9 cellular contexts compared by ENCODE assay signal in genomic region chr6:11229267-11230043, GRCh38. TPM values are rescaled to one million over a fixed set of nuclear protein-coding genes. Genes with fewer than 3 reads are reported as not detected.
A peak's percentile ranks its signal among the peaks of the same experiment; 100 is the strongest.
DNase-seq lines count a peak whose midpoint lies in the region; ATAC-seq and TF ChIP-seq lines count a peak whose summit lies in the region.
"Had no signal": no experiment of that assay in that cellular context is flagged by ENCODE, and none has a peak within 500 bp of the region (broad histone marks: within the 10 kb centered on the region; RNA-seq: fewer than 3 reads in every experiment).

No MANE protein-coding gene starts in this region.

- H3K36me3 Mint-ChIP-seq in CD8-positive, alpha-beta memory T cell, result peaks cover 0 to 8% (median 4%) of the 10 kb centered on the region in 3 donors
- H3K36me3 Mint-ChIP-seq in T-helper 17 cell (ENCODE audit: low read depth), result peaks cover 5% of the 10 kb centered on the region
- no peaks in the 10 kb centered on the region for H3K36me3 Mint-ChIP-seq in osteocyte (ENCODE audit: unreplicated experiment)

- TF ChIP-seq CTCF in fibroblast of pulmonary artery (IDR thresholded peaks at IDR 0.05; ENCODE audit: low read length, missing control alignments) (no peak), osteocyte (IDR thresholded peaks at IDR 0.05) (no peak)

- H3K4me3 Mint-ChIP-seq in CD8-positive, alpha-beta memory T cell, result peak overlapping the region in 6 of 7 donors; percentile 42 to 97 (median 91)
- peak overlapping the region; percentile 21 for H3K4me3 Mint-ChIP-seq in T-helper 17 cell
- peak overlapping the region; percentile 80 for H3K4me3 Mint-ChIP-seq in osteocyte (ENCODE audit: unreplicated experiment)

- H3K4me3 ChIP-seq in CD8-positive, alpha-beta memory T cell (ENCODE audit: low read length), result no peak overlapping the region
- peak overlapping the region; percentile 79 for H3K4me3 ChIP-seq in fibroblast of pulmonary artery (replicated peaks; ENCODE audit: low read depth, low read length)

- H3K27me3 Mint-ChIP-seq in CD8-positive, alpha-beta memory T cell, result no peaks in the 10 kb centered on the region
- H3K27me3 Mint-ChIP-seq in T-helper 17 cell (no peaks in the 10 kb centered on the region), osteocyte (ENCODE audit: unreplicated experiment) (no peaks in the 10 kb centered on the region)

- no peak overlapping the region for H3K27ac ChIP-seq in CD8-positive, alpha-beta memory T cell (ENCODE audit: low read depth, low read length)

- DNase-seq in CD8-positive, alpha-beta memory T cell, result no peak
- DNase-seq in T-helper 17 cell, result no peak
- DNase-seq in fibroblast of pulmonary artery (ENCODE audit: low read depth), result peak; percentile 46
- no peak for DNase-seq in osteocyte (ENCODE audit: extremely low spot score, unreplicated experiment)
- DNase-seq in mesenteric fat pad (ENCODE audit: low spot score), result no peak
- DNase-seq in NCI-H2227 (lab: John Stamatoyannopoulos, UW; ENCODE audit: unreplicated experiment), result no peak
- no peak for DNase-seq in NCI-H446 treated with DMSO at 0.1 percent for 48 hours (lab: John Stamatoyannopoulos, UW)

- H3K27ac Mint-ChIP-seq in CD8-positive, alpha-beta memory T cell, result peak overlapping the region in 6 of 8 donors; percentile 29 to 98 (median 54)
- H3K27ac Mint-ChIP-seq in T-helper 17 cell, result peak overlapping the region; percentile 8
- H3K27ac Mint-ChIP-seq in osteocyte (ENCODE audit: unreplicated experiment), result peak overlapping the region; percentile 98
- H3K27ac Mint-ChIP-seq: activated T-helper 2 cell treated with anti-CD3 and anti-CD28 coated beads, Interferon-gamma antibody, Interleukin-2, Interleukin-4, amounts not matched to agents 10 μg/mL and 5 μg/mL and 100 μg/mL, durations not matched to agents 14 hours and 24 hours and 36 hours had no signal

- H3K36me3 ChIP-seq in CD8-positive, alpha-beta memory T cell (ENCODE audit: insufficient read depth, low read length), result no peaks in the 10 kb centered on the region

- CTCF ChIA-PET in CD8-positive, alpha-beta memory T cell (lab: Charles Lee), result interaction anchor here (1.4 to 1.6 kb wide), 2 partner anchors 12 to 57 kb away, joined by 3 to 7 read pairs; no protein-coding TSS in a partner anchor

- H3K9me3 ChIP-seq in CD8-positive, alpha-beta memory T cell (ENCODE audit: low read length), result no peaks in the 10 kb centered on the region
- H3K9me3 ChIP-seq in T-helper 17 cell (ENCODE audit: control insufficient read depth, low read length, poor library complexity, severe bottlenecking), result no peaks in the 10 kb centered on the region

- peaks cover 28% of the 10 kb centered on the region for H3K4me1 ChIP-seq in CD8-positive, alpha-beta memory T cell (ENCODE audit: insufficient read depth, low read length)

- POLR2A ChIA-PET in CD8-positive, alpha-beta memory T cell (lab: Charles Lee), result no interaction called here

- no peaks in the 10 kb centered on the region for H3K27me3 ChIP-seq in CD8-positive, alpha-beta memory T cell (ENCODE audit: insufficient read depth, low read length, poor library complexity, severe bottlenecking)

- ATAC-seq in T-helper 17 cell, result no peak
- ATAC-seq in HG02798 (IDR thresholded peaks at IDR 0.05; ENCODE audit: poor library complexity, unreplicated experiment), result no peak

- H3K9me3 Mint-ChIP-seq in CD8-positive, alpha-beta memory T cell, result no peaks in the 10 kb centered on the region
- no peaks in the 10 kb centered on the region for H3K9me3 Mint-ChIP-seq in osteocyte (ENCODE audit: unreplicated experiment)
- H3K9me3 Mint-ChIP-seq: activated T-helper 2 cell treated with anti-CD3 and anti-CD28 coated beads, Interferon-gamma antibody, Interleukin-2, Interleukin-4, amounts not matched to agents 10 μg/mL and 5 μg/mL and 100 μg/mL, durations not matched to agents 14 hours and 24 hours and 36 hours had no signal

- peaks cover 73 to 92% (median 85%) of the 10 kb centered on the region in 3 donors for H3K4me1 Mint-ChIP-seq in CD8-positive, alpha-beta memory T cell
- peaks cover 42% of the 10 kb centered on the region for H3K4me1 Mint-ChIP-seq in T-helper 17 cell
- peaks cover 62% of the 10 kb centered on the region for H3K4me1 Mint-ChIP-seq in osteocyte (ENCODE audit: unreplicated experiment)

RNA-seq across cellular contexts. Expression of gene NEDD9, which starts 3.0 kb away (rescaled TPM):
- total RNA-seq in CD8-positive, alpha-beta memory T cell, result 10 to 100 TPM; 39.9 to 41.0 TPM
- 40.2 TPM for polyA plus RNA-seq in CD8-positive, alpha-beta memory T cell
- total RNA-seq in T-helper 17 cell (10 to 100 TPM; 63.5 to 64.9 TPM), osteocyte (8.8 and 10.3 TPM in 2 replicates), mesenteric fat pad (107 TPM)

Comparison
In these comparisons a context has a peak if more than half of its experiments do, and no peak if none do; other contexts are left out.
1. H3K27ac Mint-ChIP-seq: peak in every context shown above with its lines; median percentile 98 in osteocyte; 54 in CD8-positive, alpha-beta memory T cell; 8 in T-helper 17 cell.
2. H3K4me3 Mint-ChIP-seq: peak in every context shown above with its lines; median percentile 91 in CD8-positive, alpha-beta memory T cell; 80 in osteocyte; 21 in T-helper 17 cell.